ENCODE assay signal across 9 cellular contexts in genomic region chr14:88668448-88669116, GRCh38.
A peak's percentile ranks its signal among the peaks of the same experiment; 100 is the strongest.
DNase-seq lines count a peak whose midpoint lies in the region; ATAC-seq and TF ChIP-seq lines count a peak whose summit lies in the region.
"Had no signal": no experiment of that assay in that cellular context is flagged by ENCODE, and none has a peak within 500 bp of the region (broad histone marks: within the 10 kb centered on the region; RNA-seq: fewer than 3 reads in every experiment).

No MANE protein-coding gene starts in this region.

- no peaks in the 10 kb centered on the region for H3K27me3 ChIP-seq in spleen (replicated peaks in 1 of 7)

- no peak overlapping the region for H3K4me3 ChIP-seq in spleen

- DNase-seq in pons (ENCODE audit: low spot score) (peak; percentile 61), spleen (no peak), SHP77 (lab: John Stamatoyannopoulos, UW) (no peak)
- no peak for DNase-seq in stimulated activated CD4-positive, alpha-beta T cell treated with anti-CD3 and anti-CD28 coated beads, Interleukin-4, amount 100 ng/mL, for 24 hours
- DNase-seq: IMR-90 had no signal

- peak; percentile 44 for ATAC-seq in GM19023 (IDR thresholded peaks at IDR 0.05; ENCODE audit: unreplicated experiment)
- ATAC-seq in HG02571 (IDR thresholded peaks at IDR 0.05; ENCODE audit: unreplicated experiment) = peak; percentile 68
- peak; percentile 40 for ATAC-seq in HG03558 (IDR thresholded peaks at IDR 0.05; ENCODE audit: extremely low read depth, unreplicated experiment)
- ATAC-seq in HG03196 (IDR thresholded peaks at IDR 0.05; ENCODE audit: unreplicated experiment) = no peak

- 61 to 78% (median 71%) methylated on average over 3 of the region's 3 CpGs for WGBS in spleen, 5 donors

- H3K36me3 ChIP-seq in spleen = no peaks in the 10 kb centered on the region

- intact Hi-C loops in spleen (cut with DNase I; ENCODE audit: low total_unique reads) = loop anchor here (5.0 kb wide), 1 partner anchor 199 kb away; no protein-coding TSS in a partner anchor

- H3K27ac ChIP-seq in spleen = peak overlapping the region in 4 of 8 donors; percentile 1 to 45 (median 6)

- peaks cover 0 to 20% (median 16%) of the 10 kb centered on the region in 6 donors for H3K4me1 ChIP-seq in spleen

- TF ChIP-seq POLR2A in spleen (IDR thresholded peaks at IDR 0.05) = no peak

- peaks cover 0 to 17% (median 7%) of the 10 kb centered on the region in 8 donors for H3K9me3 ChIP-seq in spleen

- no peak for TF ChIP-seq CTCF in spleen (IDR thresholded peaks at IDR 0.05 in 8 of 11, conservative IDR thresholded peaks at IDR 0.05 in 3 of 11)
